ENCODE assay signal across 10 cellular contexts in genomic region chr10:7744307-7744706, GRCh38. TPM values are rescaled to one million over a fixed set of nuclear protein-coding genes. Genes with fewer than 3 reads are reported as not detected.
"Had no signal": no experiment of that assay in that cellular context is flagged by ENCODE, and none has a peak within 500 bp of the region (broad histone marks: within the 10 kb centered on the region; RNA-seq: fewer than 3 reads in every experiment).

No MANE protein-coding gene starts in this region.

- H3K27ac ChIP-seq: HL-60, KMS-11 had no signal

- DNase-seq: IMR-90, KBM-7, KG1 had no signal

- H3K4me3 ChIP-seq: K562 had no signal

- ATAC-seq: K562 had no signal

- FAIRE-seq: HTR-8/SVneo, K562 had no signal

- H3K9ac ChIP-seq: KMS-11 had no signal

- H3K4me2 ChIP-seq: KMS-11 had no signal

RNA-seq across cellular contexts. Expression of gene ITIH2, which starts 41.2 kb away (rescaled TPM):
- total RNA-seq: HT-29, HT1080, IMR-90 had no signal
- polyA plus RNA-seq: IgD-negative memory B cell, IMR-90, K562 had no signal
